In the genomic region with DNA sequence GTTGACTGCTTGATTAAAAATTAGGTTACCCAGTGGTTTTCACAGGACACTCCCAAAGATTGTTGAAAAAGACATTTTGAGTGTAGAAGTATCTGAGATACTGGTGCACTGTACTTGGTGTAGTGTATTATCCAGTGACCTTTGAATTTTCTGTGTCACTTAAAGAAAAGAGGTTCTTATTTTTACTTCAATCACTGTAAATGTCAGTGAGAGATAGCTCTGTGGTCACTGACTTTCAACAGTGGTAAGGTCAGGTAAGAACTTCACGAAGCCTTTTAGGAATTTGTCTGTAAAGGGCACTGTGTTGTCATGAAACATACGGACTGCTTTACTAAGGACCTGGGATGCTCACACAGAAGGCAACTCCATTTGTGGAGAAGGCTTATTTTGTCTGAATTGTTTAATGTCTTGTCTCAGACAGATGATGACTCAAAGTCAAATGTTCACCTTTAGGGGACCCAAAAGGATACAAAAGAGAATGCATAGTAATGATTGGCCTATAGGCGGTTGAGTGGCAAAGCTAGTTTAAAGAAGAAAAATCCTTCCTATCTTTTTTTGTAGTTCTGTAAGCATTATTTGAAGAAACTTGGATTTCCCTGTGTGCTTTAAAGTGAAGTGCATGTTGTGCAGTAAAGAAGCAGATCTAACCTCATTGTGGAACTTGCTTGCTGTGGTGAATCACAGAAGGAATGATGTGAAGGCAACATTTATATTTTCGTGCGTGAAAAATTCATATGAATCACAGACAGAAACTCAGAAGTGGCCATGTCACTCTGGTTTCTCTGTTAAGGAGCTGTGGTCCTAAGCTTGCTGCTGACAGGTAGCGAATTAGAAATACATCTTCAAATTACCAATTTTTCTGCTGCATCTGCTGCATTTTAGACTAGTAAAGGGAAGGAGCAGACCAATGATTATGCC, we compare ENCODE assay signal across 18 cellular contexts. TPM values are rescaled to one million over a fixed set of nuclear protein-coding genes. Genes with fewer than 3 reads are reported as not detected.
DNase-seq lines count a peak whose midpoint lies in the region; ATAC-seq, FAIRE-seq and TF ChIP-seq lines count a peak whose summit lies in the region.
"Had no signal": no experiment of that assay in that cellular context is flagged by ENCODE, and none has a peak within 500 bp of the region (broad histone marks: within the 10 kb centered on the region; RNA-seq: fewer than 3 reads in every experiment).

No MANE protein-coding gene starts in this region.

- no peaks in the 10 kb centered on the region for H3K27me3 Mint-ChIP-seq in T-helper 1 cell treated with Interleukin-12 subunit alpha and Interleukin-12 subunit beta and Interleukin-4 antibody, amounts not matched to agents 30 μg/mL and 1 μg/mL, for 36 hours (ENCODE audit: low read depth)
- H3K27me3 Mint-ChIP-seq: naive thymus-derived CD8-positive, alpha-beta T cell had no signal

- H3K9me3 Mint-ChIP-seq in T-helper 1 cell treated with Interleukin-12 subunit alpha and Interleukin-12 subunit beta and Interleukin-4 antibody, amounts not matched to agents 30 μg/mL and 1 μg/mL, for 36 hours = peaks cover 12% of the 10 kb centered on the region

- no peak for ATAC-seq in HG03439 (IDR thresholded peaks at IDR 0.05; ENCODE audit: unreplicated experiment)
- ATAC-seq: esophagus mucosa; naive thymus-derived CD8-positive, alpha-beta T cell had no signal

- TF ChIP-seq CTCF in neutrophil (IDR thresholded peaks at IDR 0.05) (no peak), thyroid gland (IDR thresholded peaks at IDR 0.05) (no peak)

- intact Hi-C loops in thyroid gland (cut with DNase I) = no loop called here

- WGBS in thyroid gland, 2 donors = 84 to 91% methylated on average over 6 of the region's 6 CpGs

- H3K4me3 ChIP-seq in neutrophil (ENCODE audit: low read depth in 1 of 2, low read length in 1 of 2) (no peak overlapping the region), thyroid gland (replicated peaks in 1 of 3) (no peak overlapping the region)
- H3K4me3 ChIP-seq: left lung, right atrium auricular region had no signal

- peaks cover 22% of the 10 kb centered on the region for H3K4me1 Mint-ChIP-seq in T-helper 1 cell treated with Interleukin-12 subunit alpha and Interleukin-12 subunit beta and Interleukin-4 antibody, amounts not matched to agents 30 μg/mL and 1 μg/mL, for 36 hours (ENCODE audit: low read depth)

- H3K27ac ChIP-seq in neutrophil (peak overlapping the region; percentile 65), thyroid gland (no peak overlapping the region)
- H3K27ac ChIP-seq: right atrium auricular region had no signal

- peak; percentile 85 for FAIRE-seq in H54 (lab: Jason Lieb, UNC)
- FAIRE-seq: colon, D721Med had no signal

- H3K9me3 ChIP-seq in neutrophil (no peaks in the 10 kb centered on the region), thyroid gland (no peaks in the 10 kb centered on the region)
- H3K9me3 ChIP-seq: left lung had no signal

- H3K27me3 ChIP-seq in neutrophil = no peaks in the 10 kb centered on the region
- H3K27me3 ChIP-seq in thyroid gland = no peaks in the 10 kb centered on the region
- H3K27me3 ChIP-seq: left lung, right atrium auricular region had no signal

- H3K36me3 ChIP-seq in neutrophil (peaks cover 4% of the 10 kb centered on the region), thyroid gland (no peaks in the 10 kb centered on the region)
- H3K36me3 ChIP-seq: left lung, right atrium auricular region had no signal

- peak overlapping the region; percentile 4 for H3K27ac Mint-ChIP-seq in T-helper 1 cell treated with Interleukin-12 subunit alpha and Interleukin-12 subunit beta and Interleukin-4 antibody, amounts not matched to agents 30 μg/mL and 1 μg/mL, for 36 hours

- no peak overlapping the region for H3K4me3 Mint-ChIP-seq in T-helper 1 cell treated with Interleukin-12 subunit alpha and Interleukin-12 subunit beta and Interleukin-4 antibody, amounts not matched to agents 30 μg/mL and 1 μg/mL, for 36 hours

- H3K4me1 ChIP-seq in neutrophil (ENCODE audit: control insufficient read depth in 1 of 2, insufficient read depth in 1 of 2, low read depth in 1 of 2, low read length in 1 of 2) (peaks cover 39 to 43% of the 10 kb centered on the region in 2 experiments), thyroid gland (peaks cover 22 to 37% of the 10 kb centered on the region in 2 donors)

- DNase-seq in T-helper 1 cell (no peak), H54 (ENCODE audit: insufficient read length, low spot score) (no peak), astrocyte of the hippocampus (ENCODE audit: low read depth, low spot score) (peak; percentile 24), thyroid gland (no peak), medulla oblongata (ENCODE audit: extremely low spot score) (no peak)
- DNase-seq: activated CD4-positive, alpha-beta T cell treated with anti-CD3 and anti-CD28 coated beads, Interleukin-2, amount 50 U/mL, for 1 hour; KG1; left lung; naive thymus-derived CD8-positive, alpha-beta T cell; NCI-H1436; NCI-H446 had no signal

- TF ChIP-seq POLR2A in H54 (IDR thresholded peaks at IDR 0.05; ENCODE audit: low read depth, low read length) (no peak), thyroid gland (IDR thresholded peaks at IDR 0.05) (no peak)

- peaks cover 11% of the 10 kb centered on the region for H3K36me3 Mint-ChIP-seq in T-helper 1 cell treated with Interleukin-12 subunit alpha and Interleukin-12 subunit beta and Interleukin-4 antibody, amounts not matched to agents 30 μg/mL and 1 μg/mL, for 36 hours (ENCODE audit: low read depth)

RNA-seq across cellular contexts. Expression of a gene that starts 47.3 kb away (rescaled TPM):
- 10 to 100 TPM; 41.3 to 57.7 (median 55.9) TPM for total RNA-seq in thyroid gland
